ENCODE assay signal across 19 cellular contexts in genomic region chr4:177356191-177356590, GRCh38. TPM values are rescaled to one million over a fixed set of nuclear protein-coding genes. Genes with fewer than 3 reads are reported as not detected.
DNase-seq lines count a peak whose midpoint lies in the region; ATAC-seq, FAIRE-seq and TF ChIP-seq lines count a peak whose summit lies in the region.
"Had no signal": no experiment of that assay in that cellular context is flagged by ENCODE, and none has a peak within 500 bp of the region (broad histone marks: within the 10 kb centered on the region; RNA-seq: fewer than 3 reads in every experiment).

No MANE protein-coding gene starts in this region.

- peak; percentile 9 for DNase-seq in GM03348 (ENCODE audit: low spot score)
- DNase-seq in NCI-H2227 (lab: John Stamatoyannopoulos, UW; ENCODE audit: unreplicated experiment), result peak; percentile 11
- peak; percentile 40 for DNase-seq in astrocyte (ENCODE audit: low read depth)
- peak; percentile 1 for DNase-seq in kidney tubule cell (ENCODE audit: low spot score)
- no peak for DNase-seq in mesendoderm
- no peak for DNase-seq in NOMO-1 (lab: John Stamatoyannopoulos, UW; ENCODE audit: unreplicated experiment in 2 of 2)
- DNase-seq: ACHN; AML-193; DMS153; NCI-H1436 treated with DMSO at 0.1 percent for 48 hours; NCI-H2081; NCI-H524; NK-92 treated with Interleukin-12 subunit alpha and Interleukin-12 subunit beta, amount 100 ng/mL, for 24 hours; OCI-M1; SW 1271 had no signal

- no peak for FAIRE-seq in astrocyte (lab: Jason Lieb, UNC)

- H3K18ac ChIP-seq in mesendoderm (ENCODE audit: low read length), result no peak overlapping the region

- no peak overlapping the region for H4K8ac ChIP-seq in mesendoderm (ENCODE audit: low read depth, low read length)

- no peak overlapping the region for H2BK15ac ChIP-seq in mesendoderm (replicated peaks; ENCODE audit: low read depth)

- no peaks in the 10 kb centered on the region for H3K79me2 ChIP-seq in astrocyte (ENCODE audit: insufficient read depth, low read length)
- no peaks in the 10 kb centered on the region for H3K79me2 ChIP-seq in mesendoderm (ENCODE audit: control insufficient read depth, insufficient read depth, low read length)

- no peak overlapping the region for H3K4me3 Mint-ChIP-seq in astrocyte (ENCODE audit: unreplicated experiment)
- H3K4me3 Mint-ChIP-seq: CD14-positive monocyte had no signal

- no peaks in the 10 kb centered on the region for H3K36me3 Mint-ChIP-seq in astrocyte (ENCODE audit: low read depth, unreplicated experiment)

- no peaks in the 10 kb centered on the region for H3K27me3 Mint-ChIP-seq in astrocyte (ENCODE audit: low read depth, unreplicated experiment)

- H3K9me3 Mint-ChIP-seq in astrocyte (ENCODE audit: unreplicated experiment), result no peaks in the 10 kb centered on the region
- H3K9me3 Mint-ChIP-seq: CD14-positive monocyte had no signal

- H3K23ac ChIP-seq in mesendoderm (ENCODE audit: low read length), result no peak overlapping the region

- H3K36me3 ChIP-seq in astrocyte (ENCODE audit: insufficient read depth, low read length), result no peaks in the 10 kb centered on the region
- no peaks in the 10 kb centered on the region for H3K36me3 ChIP-seq in mesendoderm (ENCODE audit: control insufficient read depth, insufficient read depth, low read length)

- H3K27ac ChIP-seq in astrocyte (ENCODE audit: low read depth, low read length) (no peak overlapping the region), mesendoderm (ENCODE audit: low read depth, low read length) (no peak overlapping the region)

- no peak overlapping the region for H3K56ac ChIP-seq in mesendoderm (ENCODE audit: low read length)

- H3K4me1 ChIP-seq in astrocyte (ENCODE audit: insufficient read depth, low read length) (no peaks in the 10 kb centered on the region), mesendoderm (ENCODE audit: control insufficient read depth, low read depth, low read length) (no peaks in the 10 kb centered on the region)

- no peak overlapping the region for H2AFZ ChIP-seq in astrocyte (ENCODE audit: low read depth, low read length)

- H4K20me1 ChIP-seq in astrocyte (ENCODE audit: insufficient read depth, low read length), result no peaks in the 10 kb centered on the region

- H3K4me1 Mint-ChIP-seq in astrocyte (ENCODE audit: low read depth, unreplicated experiment), result no peaks in the 10 kb centered on the region
- H3K4me1 Mint-ChIP-seq: CD14-positive monocyte had no signal

- no peak overlapping the region for H2BK120ac ChIP-seq in mesendoderm (ENCODE audit: low read depth, low read length)

- ATAC-seq in HG03565 (IDR thresholded peaks at IDR 0.05; ENCODE audit: unreplicated experiment), result no peak
- no peak for ATAC-seq in GM21825 (IDR thresholded peaks at IDR 0.05; ENCODE audit: unreplicated experiment)
- ATAC-seq: HCT116 had no signal

- H3K4me2 ChIP-seq in astrocyte (ENCODE audit: low read length) (no peak overlapping the region), mesendoderm (ENCODE audit: low read length) (no peak overlapping the region)

- H3K9ac ChIP-seq in astrocyte (ENCODE audit: low read length) (no peak overlapping the region), mesendoderm (ENCODE audit: low read length) (no peak overlapping the region)

- no peak overlapping the region for H3K4ac ChIP-seq in mesendoderm (ENCODE audit: low read depth, low read length)

- H4K5ac ChIP-seq in mesendoderm (ENCODE audit: low read length), result no peak overlapping the region

- no peaks in the 10 kb centered on the region for H3K9me3 ChIP-seq in astrocyte (ENCODE audit: insufficient read depth, low read depth, low read length)

- H3K27ac Mint-ChIP-seq in astrocyte (ENCODE audit: unreplicated experiment), result no peak overlapping the region

- no peaks in the 10 kb centered on the region for H3K27me3 ChIP-seq in astrocyte (ENCODE audit: insufficient read depth, low read length)
- H3K27me3 ChIP-seq in mesendoderm (ENCODE audit: insufficient read depth, low read length, poor library complexity), result no peaks in the 10 kb centered on the region

- H3K79me1 ChIP-seq in mesendoderm (ENCODE audit: low read length), result no peaks in the 10 kb centered on the region

- TF ChIP-seq CTCF in astrocyte (IDR thresholded peaks at IDR 0.05; ENCODE audit: insufficient read depth, low read depth, low read length), result no peak

- H2AK5ac ChIP-seq in mesendoderm (ENCODE audit: low read length), result no peak overlapping the region

- H3K4me3 ChIP-seq in astrocyte (ENCODE audit: insufficient read depth, low read depth, low read length), result no peak overlapping the region
- H3K4me3 ChIP-seq in mesendoderm (ENCODE audit: low read length), result no peak overlapping the region

- no peak overlapping the region for H2BK5ac ChIP-seq in mesendoderm (ENCODE audit: low read length)

RNA-seq across cellular contexts. Expression of gene NEIL3, which starts 46.5 kb away (rescaled TPM):
- total RNA-seq in astrocyte, result 0.53 and 0.91 TPM in 2 replicates
- polyA plus RNA-seq in mesendoderm (2013, experiment 1 of 2), result 7.4 TPM
- 7.3 TPM for polyA plus RNA-seq in mesendoderm (2013, experiment 2 of 2)

Comparison
In these comparisons a context has a peak if more than half of its experiments do, and no peak if none do; other contexts are left out.
1. DNase-seq: peak in GM03348 (single experiment), NCI-H2227 (single experiment), astrocyte (single experiment) and kidney tubule cell (single experiment); none in mesendoderm (single experiment) and NOMO-1 (0 of 2).